Comparison of ENCODE assay signal across 8 cellular contexts in genomic region chr9:96854877-96855273, GRCh38. TPM values are rescaled to one million over a fixed set of nuclear protein-coding genes. Genes with fewer than 3 reads are reported as not detected.
DNase-seq lines count a peak whose midpoint lies in the region; ATAC-seq and TF ChIP-seq lines count a peak whose summit lies in the region.

No MANE protein-coding gene starts in this region.

- peak overlapping the region; percentile 99 for H3K4me3 Mint-ChIP-seq in nephron progenitor cell

- H3K9me3 Mint-ChIP-seq in nephron progenitor cell = peaks cover 19% of the 10 kb centered on the region

- H3K27ac Mint-ChIP-seq in nephron progenitor cell = no peak overlapping the region

- CTCF ChIA-PET in BJ (lab: Yijun Ruan, JAX) = interaction anchor here (0.9 to 2.4 kb wide), 3 partner anchors 383 to 542 kb away, joined by 3 to 7 read pairs (median 4); no protein-coding TSS in a partner anchor

- POLR2A ChIA-PET in BJ (lab: Charles Lee) = no interaction called here

- H3K4me1 ChIP-seq in effector memory CD4-positive, alpha-beta T cell (ENCODE audit: control insufficient read depth, insufficient read depth, low read length, poor library complexity, severe bottlenecking) = peaks cover 9% of the 10 kb centered on the region

- TF ChIP-seq CTCF in BJ (IDR thresholded peaks at IDR 0.05; ENCODE audit: insufficient read depth, low read depth, low read length) (no peak), LNCaP clone FGC (IDR thresholded peaks at IDR 0.05; ENCODE audit: control insufficient read depth, extremely low read depth, insufficient read depth) (no peak), nephron progenitor cell (IDR thresholded peaks at IDR 0.05) (no peak)

- peaks cover 32% of the 10 kb centered on the region for H3K36me3 Mint-ChIP-seq in nephron progenitor cell (ENCODE audit: low read depth)

- peaks cover 5% of the 10 kb centered on the region for H3K27me3 Mint-ChIP-seq in nephron progenitor cell (ENCODE audit: low read depth, poor library complexity)

- no peak for ATAC-seq in GM21576 (IDR thresholded peaks at IDR 0.05; ENCODE audit: unreplicated experiment)

- no peaks in the 10 kb centered on the region for H3K36me3 ChIP-seq in BJ (ENCODE audit: control insufficient read depth, insufficient read depth, low read length)
- no peaks in the 10 kb centered on the region for H3K36me3 ChIP-seq in effector memory CD4-positive, alpha-beta T cell (ENCODE audit: control insufficient read depth, insufficient read depth, low read length)

- peaks cover 49% of the 10 kb centered on the region for H3K4me1 Mint-ChIP-seq in nephron progenitor cell

- no peaks in the 10 kb centered on the region for H3K27me3 ChIP-seq in BJ (ENCODE audit: control insufficient read depth, insufficient read depth, low read length)
- no peaks in the 10 kb centered on the region for H3K27me3 ChIP-seq in effector memory CD4-positive, alpha-beta T cell (replicated peaks; ENCODE audit: control insufficient read depth, insufficient read depth, low read length, poor library complexity, severe bottlenecking)

- no peaks in the 10 kb centered on the region for H3K9me3 ChIP-seq in effector memory CD4-positive, alpha-beta T cell (ENCODE audit: control insufficient read depth, low read length)

- no peak overlapping the region for H3K27ac ChIP-seq in effector memory CD4-positive, alpha-beta T cell (ENCODE audit: insufficient read depth, low read length, poor library complexity, severe bottlenecking)

- DNase-seq in BJ (ENCODE audit: low read depth) (no peak), LNCaP clone FGC (ENCODE audit: low read depth) (no peak), nephron progenitor cell (no peak), hippocampal formation (lab: John Stamatoyannopoulos, UW) (no peak), LoVo (ENCODE audit: low spot score) (no peak)
- DNase-seq in effector memory CD4-positive, alpha-beta T cell = no peak
- DNase-seq in activated CD8-positive, alpha-beta memory T cell treated with anti-CD3 and anti-CD28 coated beads for 24 hours = no peak

- H3K4me3 ChIP-seq in BJ (ENCODE audit: low read depth, low read length) = peak overlapping the region; percentile 61
- peak overlapping the region; percentile 83 for H3K4me3 ChIP-seq in LNCaP clone FGC (ENCODE audit: low read depth, low read length)
- H3K4me3 ChIP-seq in effector memory CD4-positive, alpha-beta T cell (ENCODE audit: insufficient read depth, low read depth, low read length, poor library complexity, severe bottlenecking) = peak overlapping the region; percentile 92

RNA-seq across cellular contexts. Expression of gene ZNF782, which starts 0.6 kb away (rescaled TPM):
- 0.96 and 1.3 TPM in 2 replicates for polyA plus RNA-seq in BJ (2011; rRNA removed)
- polyA minus RNA-seq in BJ (2011; rRNA and poly(A)+ RNA removed) = 1.5 and 2.7 TPM in 2 replicates
